Comparison of ENCODE assay signal across 18 cellular contexts in genomic region chr12:88566430-88566829, GRCh38. TPM values are rescaled to one million over a fixed set of nuclear protein-coding genes. Genes with fewer than 3 reads are reported as not detected.
DNase-seq lines count a peak whose midpoint lies in the region; ATAC-seq, FAIRE-seq and TF ChIP-seq lines count a peak whose summit lies in the region.
"Had no signal": no experiment of that assay in that cellular context is flagged by ENCODE, and none has a peak within 500 bp of the region (broad histone marks: within the 10 kb centered on the region; RNA-seq: fewer than 3 reads in every experiment).

No MANE protein-coding gene starts in this region.

- BruUV-seq in IMR-90 (replicated peaks; lab: Mats Ljungman, UMichigan) = no TSS peak

- peaks cover 21 to 61% of the 10 kb centered on the region in 2 experiments for H3K79me1 ChIP-seq in IMR-90 (ENCODE audit: low read depth in 1 of 2, low read length in 2 of 2)
- peaks cover 8% of the 10 kb centered on the region for H3K79me1 ChIP-seq in mesendoderm (ENCODE audit: low read length)

- H3K23ac ChIP-seq in IMR-90 (ENCODE audit: low read depth, low read length) (peak overlapping the region; percentile 29; the same call in 1 of the 2 replicates), mesendoderm (ENCODE audit: low read length) (no peak overlapping the region)

- H3K18ac ChIP-seq in IMR-90 (ENCODE audit: low read depth, low read length) (peak overlapping the region; percentile 5; the same call in 1 of the 2 replicates), mesendoderm (ENCODE audit: low read length) (no peak overlapping the region)

- dilution Hi-C loops in IMR-90 (cut with HindIII; ENCODE audit: low sequenced_read_pairs, unreplicated experiment) = no loop called here

- H4K8ac ChIP-seq in IMR-90 (ENCODE audit: low read depth in 2 of 2, low read length in 2 of 2) (no peak overlapping the region), mesendoderm (ENCODE audit: low read depth, low read length) (no peak overlapping the region)

- intact Hi-C loops in IMR-90 (cut with micrococcal nuclease) = no loop called here

- no peak for FAIRE-seq in A549 (lab: Jason Lieb, UNC)
- peak; percentile 45 for FAIRE-seq in colon (lab: Jason Lieb, UNC)
- FAIRE-seq: G401.6, GM12892 had no signal

- H2BK20ac ChIP-seq in IMR-90 (ENCODE audit: low read depth, low read length) = no peak overlapping the region

- 58% methylated on average over 4 of the region's 4 CpGs for WGBS in A549 (ENCODE audit: missing lambda C conversion rate)
- WGBS in IMR-90 (ENCODE audit: extremely low coverage in 2 of 2, insufficient read length in 1 of 2), 2 experiments = 44% methylated on average over 3 of the region's 4 CpGs; no CpG with 5 or more reads in 1 of the 2 experiments
- WGBS in mesendoderm (ENCODE audit: extremely low coverage, insufficient coverage, low lambda C conversion rate) = no CpG with 5 or more reads among the region's 4 CpGs

- TF ChIP-seq RAD21 in A549 (conservative IDR thresholded peaks at IDR 0.05 in 1 of 2, IDR thresholded peaks at IDR 0.05 in 1 of 2) (no peak), IMR-90 (IDR thresholded peaks at IDR 0.05; ENCODE audit: low read length) (no peak)

- H3K4me2 ChIP-seq in A549 (0 out of 3 replicates have a peak overlapping the region, but pooled peaks have one; percentile 11), IMR-90 (ENCODE audit: low read depth, low read length) (no peak overlapping the region), mesendoderm (ENCODE audit: low read length) (no peak overlapping the region)

- H3K4ac ChIP-seq in IMR-90 (ENCODE audit: low read depth, low read length) (peak overlapping the region; percentile 4; the same call in 1 of the 2 replicates), mesendoderm (ENCODE audit: low read depth, low read length) (no peak overlapping the region)

- H3K36me3 ChIP-seq in IMR-90 (ENCODE audit: control insufficient read depth, insufficient read depth, low read length) (no peaks in the 10 kb centered on the region; the same call in 1 of the 2 replicates), mesendoderm (ENCODE audit: control insufficient read depth, insufficient read depth, low read length) (no peaks in the 10 kb centered on the region)

- H3K9me3 ChIP-seq in A549 (no peaks in the 10 kb centered on the region), IMR-90 (ENCODE audit: control insufficient read depth, insufficient read depth, low read length) (no peaks in the 10 kb centered on the region)

- H3K56ac ChIP-seq in IMR-90 (ENCODE audit: extremely low read depth, insufficient read depth, low read length) (no peak overlapping the region), mesendoderm (ENCODE audit: low read length) (peak overlapping the region; percentile 4)

- no peak overlapping the region for H2AK9ac ChIP-seq in IMR-90 (replicated peaks; ENCODE audit: low read depth, low read length, poor library complexity)

- TF ChIP-seq CTCF in A549 (IDR thresholded peaks at IDR 0.05) = no peak
- no peak for TF ChIP-seq CTCF in IMR-90 (conservative IDR thresholded peaks at IDR 0.05; ENCODE audit: low read depth, low read length)

- H2BK5ac ChIP-seq in IMR-90 (ENCODE audit: low read depth, low read length, poor library complexity, severe bottlenecking) (no peak overlapping the region), mesendoderm (ENCODE audit: low read length) (no peak overlapping the region)

- H3K4me1 ChIP-seq in A549 = peaks cover 26% of the 10 kb centered on the region
- peaks cover 8% of the 10 kb centered on the region for H3K4me1 ChIP-seq in IMR-90 (ENCODE audit: control insufficient read depth, insufficient read depth, low read length)
- H3K4me1 ChIP-seq in mesendoderm (ENCODE audit: control insufficient read depth, low read depth, low read length) = peaks cover 3% of the 10 kb centered on the region

- in situ Hi-C loops in IMR-90 (cut with MboI; ENCODE audit: low sequenced_read_pairs) = no loop called here

- H2BK15ac ChIP-seq in IMR-90 (ENCODE audit: low read depth, low read length) (no peak overlapping the region), mesendoderm (replicated peaks; ENCODE audit: low read depth) (no peak overlapping the region)

- CTCF ChIA-PET in A549 (lab: Yijun Ruan, JAX) (interaction anchor here (0.7 to 3.1 kb wide), 2 partner anchors 13 to 352 kb away, joined by 3 to 11 read pairs; partner anchors contain the start of gene KITLG), IMR-90 (lab: Yijun Ruan, JAX) (no interaction called here)

- H3K4me3 ChIP-seq in A549 = no peak overlapping the region
- H3K4me3 ChIP-seq in IMR-90 (ENCODE audit: insufficient read depth, low read depth, low read length) = no peak overlapping the region
- no peak overlapping the region for H3K4me3 ChIP-seq in mesendoderm (ENCODE audit: low read length)

- POLR2A ChIA-PET in A549 (lab: Yijun Ruan, JAX) = no interaction called here
- POLR2A ChIA-PET in IMR-90 (lab: Charles Lee; ENCODE audit: unreplicated experiment) = no interaction called here

- no peak overlapping the region for H2AFZ ChIP-seq in IMR-90 (replicated peaks; ENCODE audit: low read length, poor library complexity)

- H3K9ac ChIP-seq in IMR-90 (ENCODE audit: low read depth, low read length) (no peak overlapping the region), mesendoderm (ENCODE audit: low read length) (no peak overlapping the region)

- H4K5ac ChIP-seq in IMR-90 (ENCODE audit: low read depth, low read length) (peak overlapping the region; percentile 12; the same call in 1 of the 2 replicates), mesendoderm (ENCODE audit: low read length) (no peak overlapping the region)

- H3K79me2 ChIP-seq in mesendoderm (ENCODE audit: control insufficient read depth, insufficient read depth, low read length) = peaks cover 24% of the 10 kb centered on the region

- H4K91ac ChIP-seq in IMR-90 (ENCODE audit: insufficient read depth, low read depth, low read length) = no peak overlapping the region

- DNase-seq in A549 (ENCODE audit: low read depth in 1 of 2, low spot score in 1 of 2) = no peak
- DNase-seq in IMR-90 = no peak
- DNase-seq in mesendoderm = no peak
- no peak for DNase-seq in foreskin melanocyte
- no peak for DNase-seq in stimulated activated CD4-positive, alpha-beta T cell treated with anti-CD3 and anti-CD28 coated beads, Interleukin-1b, Interleukin-23, amount 100 ng/mL, for 48 hours
- no peak for DNase-seq in NCI-H510A (lab: John Stamatoyannopoulos, UW)
- DNase-seq in stimulated activated naive CD4-positive, alpha-beta T cell (lab: John Stamatoyannopoulos, UW) = no peak
- DNase-seq: activated CD8-positive, alpha-beta memory T cell treated with anti-CD3 and anti-CD28 coated beads, Interleukin-2, amount 50 U/mL, for 4 hours; activated naive CD4-positive, alpha-beta T cell; HFFc6; KBM-7; NK-92 treated with Interleukin-12 subunit alpha and Interleukin-12 subunit beta, amount 100 ng/mL, for 24 hours; Right ventricle myocardium superior; T-helper 2 cell had no signal

- no peak for TF ChIP-seq POLR2A in A549 (IDR thresholded peaks at IDR 0.05; ENCODE audit: low read length)
- TF ChIP-seq POLR2A in IMR-90 (IDR thresholded peaks at IDR 0.05; ENCODE audit: low read depth, low read length) = no peak

- no peak overlapping the region for H2AK5ac ChIP-seq in IMR-90 (ENCODE audit: low read depth, low read length)
- no peak overlapping the region for H2AK5ac ChIP-seq in mesendoderm (ENCODE audit: low read length)

- H4K20me1 ChIP-seq in IMR-90 (ENCODE audit: insufficient read depth, low read length) = peaks cover 8% of the 10 kb centered on the region; the same call in 1 of the 2 replicates

- no peaks in the 10 kb centered on the region for H3K27me3 ChIP-seq in IMR-90 (ENCODE audit: control insufficient read depth, insufficient read depth, low read length)
- H3K27me3 ChIP-seq in mesendoderm (ENCODE audit: insufficient read depth, low read length, poor library complexity) = no peaks in the 10 kb centered on the region

- H3K9me1 ChIP-seq in IMR-90 (ENCODE audit: insufficient read depth, low read length) = peaks cover 10% of the 10 kb centered on the region

- no peak for TF ChIP-seq EP300 in A549 (IDR thresholded peaks at IDR 0.05)

- H3K14ac ChIP-seq in IMR-90 (replicated peaks; ENCODE audit: low read depth, low read length) = peak overlapping the region; percentile 25

- no peak overlapping the region for H2BK120ac ChIP-seq in IMR-90 (ENCODE audit: low read depth, low read length)
- no peak overlapping the region for H2BK120ac ChIP-seq in mesendoderm (ENCODE audit: low read depth, low read length)

- 0 out of 6 replicates have a peak overlapping the region, but pooled peaks of 1 of the 2 experiments have one; percentile 30 for H3K27ac ChIP-seq in A549
- H3K27ac ChIP-seq in IMR-90 (ENCODE audit: insufficient read depth, low read length) = no peak overlapping the region
- H3K27ac ChIP-seq in mesendoderm (ENCODE audit: low read depth, low read length) = no peak overlapping the region

- peak in 1 of 2 experiments; percentile 31; a peak in 1 of 6 replicates for ATAC-seq in A549
- no peak for ATAC-seq in IMR-90 (ENCODE audit: low read depth)
- ATAC-seq: activated CD4-positive, CD25-positive, alpha-beta regulatory T cell treated with anti-CD3 and anti-CD28 coated beads, Interleukin-2, amount 50 U/mL, for 24 hours had no signal

TF ChIP-seq in A549, 52 proteins besides CTCF, POLR2A, EP300 and RAD21 (continues in another document):
- no peak for TF ChIP-seq E2F6 (IDR thresholded peaks at IDR 0.05; ENCODE audit: borderline replicate concordance, low read depth)

TF ChIP-seq in IMR-90, 13 proteins besides CTCF, POLR2A, EP300 and RAD21:
- no peak for TF ChIP-seq MAFK (IDR thresholded peaks at IDR 0.05; ENCODE audit: low read depth, low read length)
- TF ChIP-seq RCOR1 (IDR thresholded peaks at IDR 0.05; ENCODE audit: insufficient replicate concordance, low read length) = no peak
- no peak for TF ChIP-seq CEBPB (IDR thresholded peaks at IDR 0.05; ENCODE audit: low read depth, low read length)
- no peak for TF ChIP-seq MXI1 (IDR thresholded peaks at IDR 0.05; ENCODE audit: borderline replicate concordance, low read depth, low read length)
- no peak for TF ChIP-seq CHD1 (IDR thresholded peaks at IDR 0.05; ENCODE audit: low read depth, low read length)
TF ChIP-seq in IMR-90: peak in this region for 0.

RNA-seq across cellular contexts. Expression of gene KITLG, which starts 13.8 kb away (rescaled TPM):
- polyA plus RNA-seq in A549 (2011; rRNA removed) (7.6 and 10.1 TPM in 2 replicates), A549 (2017; fragmentation: RNase III; extraction: RNeasy Plus Mini Kit Qiagen cat#74134 plus additional on column Dnase treatment) (8.0 to 8.9 TPM (median 8.7 TPM) in 3 replicates), IMR-90 (2012; rRNA removed) (11.1 and 14.5 TPM in 2 replicates)
- polyA plus RNA-seq in A549 (2012; cell fraction: cytosol; rRNA removed) = 1.4 and 1.6 TPM in 2 replicates
- polyA plus RNA-seq in A549 (2012; cell fraction: nucleus; rRNA removed) = 0.95 and 1.3 TPM in 2 replicates
- polyA minus RNA-seq in A549 (2011; rRNA and poly(A)+ RNA removed) = 7.1 and 9.1 TPM in 2 replicates
- total RNA-seq in IMR-90 (2012; rRNA removed) = 87.5 and 117 TPM in 2 replicates
- polyA plus RNA-seq in IMR-90 (2012; cell fraction: cytosol; rRNA removed) = 5.2 and 8.9 TPM in 2 replicates
- polyA plus RNA-seq in IMR-90 (2012; cell fraction: nucleus; rRNA removed; ENCODE audit: low replicate concordance) = 1.7 and 8.7 TPM in 2 replicates
- 25.5 TPM for polyA plus RNA-seq in mesendoderm (2013, experiment 1 of 2)
- 23.6 TPM for polyA plus RNA-seq in mesendoderm (2013, experiment 2 of 2)
